ENCODE assay signal across 1 cellular context in the genomic region with DNA sequence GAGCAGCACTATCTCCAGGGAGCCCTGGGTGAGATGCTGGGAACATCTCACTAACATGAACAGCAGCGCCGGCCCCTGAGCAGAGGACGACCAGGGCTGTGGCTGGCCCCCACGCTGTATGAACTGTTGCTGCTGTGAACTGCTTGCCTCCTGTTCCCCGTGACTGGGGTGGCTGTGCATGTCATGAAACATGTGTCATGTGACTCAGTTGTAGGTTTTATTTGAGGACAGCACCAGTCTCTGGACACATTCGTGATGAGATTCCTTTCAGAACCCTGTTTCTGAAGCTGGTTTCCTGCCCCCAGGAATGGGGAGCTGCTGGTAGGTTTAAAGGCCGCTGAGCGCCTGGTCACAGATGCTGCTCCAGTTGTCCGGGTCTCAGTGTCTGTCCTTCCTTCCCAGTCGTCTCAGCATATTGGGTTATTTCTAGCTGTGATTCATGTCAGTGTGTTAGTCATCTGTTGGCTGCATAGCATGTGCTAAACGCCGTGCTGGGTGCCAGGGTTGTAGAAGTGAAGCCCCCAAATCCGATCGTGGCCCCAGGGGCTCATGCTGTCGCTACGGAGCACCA.
TF ChIP-seq lines count a peak whose summit lies in the region.

No MANE protein-coding gene starts in this region.

TF ChIP-seq in WTC11, 78 proteins besides CTCF, POLR2A, EP300 and RAD21 (continued from another document):
- TF ChIP-seq, protein P1, sequence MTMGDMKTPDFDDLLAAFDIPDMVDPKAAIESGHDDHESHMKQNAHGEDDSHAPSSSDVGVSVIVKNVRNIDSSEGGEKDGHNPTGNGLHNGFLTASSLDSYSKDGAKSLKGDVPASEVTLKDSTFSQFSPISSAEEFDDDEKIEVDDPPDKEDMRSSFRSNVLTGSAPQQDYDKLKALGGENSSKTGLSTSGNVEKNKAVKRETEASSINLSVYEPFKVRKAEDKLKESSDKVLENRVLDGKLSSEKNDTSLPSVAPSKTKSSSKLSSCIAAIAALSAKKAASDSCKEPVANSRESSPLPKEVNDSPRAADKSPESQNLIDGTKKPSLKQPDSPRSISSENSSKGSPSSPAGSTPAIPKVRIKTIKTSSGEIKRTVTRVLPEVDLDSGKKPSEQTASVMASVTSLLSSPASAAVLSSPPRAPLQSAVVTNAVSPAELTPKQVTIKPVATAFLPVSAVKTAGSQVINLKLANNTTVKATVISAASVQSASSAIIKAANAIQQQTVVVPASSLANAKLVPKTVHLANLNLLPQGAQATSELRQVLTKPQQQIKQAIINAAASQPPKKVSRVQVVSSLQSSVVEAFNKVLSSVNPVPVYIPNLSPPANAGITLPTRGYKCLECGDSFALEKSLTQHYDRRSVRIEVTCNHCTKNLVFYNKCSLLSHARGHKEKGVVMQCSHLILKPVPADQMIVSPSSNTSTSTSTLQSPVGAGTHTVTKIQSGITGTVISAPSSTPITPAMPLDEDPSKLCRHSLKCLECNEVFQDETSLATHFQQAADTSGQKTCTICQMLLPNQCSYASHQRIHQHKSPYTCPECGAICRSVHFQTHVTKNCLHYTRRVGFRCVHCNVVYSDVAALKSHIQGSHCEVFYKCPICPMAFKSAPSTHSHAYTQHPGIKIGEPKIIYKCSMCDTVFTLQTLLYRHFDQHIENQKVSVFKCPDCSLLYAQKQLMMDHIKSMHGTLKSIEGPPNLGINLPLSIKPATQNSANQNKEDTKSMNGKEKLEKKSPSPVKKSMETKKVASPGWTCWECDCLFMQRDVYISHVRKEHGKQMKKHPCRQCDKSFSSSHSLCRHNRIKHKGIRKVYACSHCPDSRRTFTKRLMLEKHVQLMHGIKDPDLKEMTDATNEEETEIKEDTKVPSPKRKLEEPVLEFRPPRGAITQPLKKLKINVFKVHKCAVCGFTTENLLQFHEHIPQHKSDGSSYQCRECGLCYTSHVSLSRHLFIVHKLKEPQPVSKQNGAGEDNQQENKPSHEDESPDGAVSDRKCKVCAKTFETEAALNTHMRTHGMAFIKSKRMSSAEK (CRISPR knock-in tag; IDR thresholded peaks at IDR 0.05; ENCODE audit: borderline replicate concordance) = no peak
- no peak for TF ChIP-seq FOXP1 (CRISPR knock-in tag; IDR thresholded peaks at IDR 0.05; ENCODE audit: borderline replicate concordance)
- no peak for TF ChIP-seq ATF1 (CRISPR knock-in tag; IDR thresholded peaks at IDR 0.05)
- no peak for TF ChIP-seq ZMAT4 (CRISPR knock-in tag; IDR thresholded peaks at IDR 0.05)
- TF ChIP-seq PRDM15 (CRISPR knock-in tag; IDR thresholded peaks at IDR 0.05) = no peak
- TF ChIP-seq ZNF671 (CRISPR knock-in tag; IDR thresholded peaks at IDR 0.05) = no peak
